31 cellular contexts compared by ENCODE assay signal in genomic region chr10:131636116-131636515, GRCh38.
"Had no signal": no experiment of that assay in that cellular context is flagged by ENCODE, and none has a peak within 500 bp of the region (broad histone marks: within the 10 kb centered on the region; RNA-seq: fewer than 3 reads in every experiment).

No MANE protein-coding gene starts in this region.

- H3K27ac Mint-ChIP-seq: activated CD8-positive, alpha-beta T cell treated with anti-CD3 and anti-CD28 coated beads for 36 hours; activated naive CD4-positive, alpha-beta T cell treated with anti-CD3 and anti-CD28 coated beads, Interleukin-2, amount 50 U/mL, for 72 hours; activated T-helper 17 cell treated with anti-CD3 and anti-CD28 coated beads, Interleukin-2, amount 50 U/mL, for 72 hours; naive B cell; nephron progenitor cell; stimulated activated memory B cell treated with anti-CD40 and anti-IgM and Interleukin-4, amounts not matched to agents 10 μg/mL and 1 μg/mL and 100 μg/mL, for 72 hours; T-helper 17 cell had no signal

- H3K27me3 Mint-ChIP-seq: activated CD8-positive, alpha-beta T cell treated with anti-CD3 and anti-CD28 coated beads for 36 hours had no signal

- H3K36me3 ChIP-seq: cardiac muscle cell, heart left ventricle, left lung, pancreas, prostate gland, suprapubic skin, tibial artery had no signal

- H3K4me3 Mint-ChIP-seq: activated CD8-positive, alpha-beta T cell treated with anti-CD3 and anti-CD28 coated beads for 36 hours; activated T-helper 17 cell treated with anti-CD3 and anti-CD28 coated beads, Interleukin-2, amount 50 U/mL, for 72 hours; nephron progenitor cell; stimulated activated memory B cell treated with anti-CD40 and anti-IgM and Interleukin-4, amounts not matched to agents 10 μg/mL and 1 μg/mL and 100 μg/mL, for 72 hours; stimulated activated naive CD8-positive, alpha-beta T cell treated with anti-CD3 and anti-CD28 coated beads, Interleukin-15, amount 100 ng/mL, for 72 hours; T-helper 17 cell had no signal

- DNase-seq: activated CD4-positive, alpha-beta T cell treated with anti-CD3 and anti-CD28 coated beads, Interleukin-2, amount 50 U/mL, for 1 hour; activated CD4-positive, CD25-positive, alpha-beta regulatory T cell treated with anti-CD3 and anti-CD28 coated beads, Interleukin-2, amount 50 U/mL, for 72 hours; activated gamma-delta T cell treated with Interleukin-2 at 50 U/mL for 16 hours; activated T-cell treated with anti-CD3 and anti-CD28 coated beads, Interleukin-2, amount 50 U/mL, for 1 hour; cerebellar nuclear complex; heart left ventricle; left lung; naive B cell; nephron progenitor cell; nucleus accumbens; pancreas; retina; small intestine; stimulated activated CD4-positive, alpha-beta T cell treated with anti-CD3 and anti-CD28 coated beads, Interleukin-4, amount 100 ng/mL, for 4 hours; stimulated activated CD8-positive, alpha-beta memory T cell treated with anti-CD3 and anti-CD28 coated beads, Interleukin-4, amount 100 ng/mL, for 48 hours; T-helper 17 cell had no signal

- H3K27me3 ChIP-seq: cardiac muscle cell, foreskin keratinocyte, suprapubic skin had no signal

- H3K4me1 ChIP-seq: foreskin keratinocyte, heart left ventricle, left lung, pancreas, prostate gland, suprapubic skin, tibial artery had no signal

- H3K27ac ChIP-seq: cardiac muscle cell, coronary artery, foreskin keratinocyte, heart left ventricle, left lung, pancreas, prostate gland, suprapubic skin, tibial artery had no signal

- H3K36me3 Mint-ChIP-seq: naive B cell; stimulated activated memory B cell treated with anti-CD40 and anti-IgM and Interleukin-4, amounts not matched to agents 10 μg/mL and 1 μg/mL and 100 μg/mL, for 72 hours had no signal

- H3K4me3 ChIP-seq: cardiac muscle cell, coronary artery, heart left ventricle, left lung, lung, pancreas, prostate gland, suprapubic skin, tibial artery had no signal

- H3K9me3 ChIP-seq: pancreas, prostate gland had no signal

- H3K4me1 Mint-ChIP-seq: activated T-helper 17 cell treated with anti-CD3 and anti-CD28 coated beads, Interleukin-2, amount 50 U/mL, for 72 hours; naive B cell; nephron progenitor cell; T-helper 17 cell had no signal

- ATAC-seq: activated CD8-positive, alpha-beta T cell treated with anti-CD3 and anti-CD28 coated beads for 36 hours; esophagus mucosa; heart left ventricle; sciatic nerve; SK-N-SH treated with all-trans-retinoic acid at 6 μM for 48 hours; stimulated activated memory B cell treated with anti-CD40 and anti-IgM and Interleukin-4, amounts not matched to agents 10 μg/mL and 1 μg/mL and 100 μg/mL, for 72 hours; T-helper 17 cell had no signal
